14 cellular contexts compared by ENCODE assay signal in the genomic region with DNA sequence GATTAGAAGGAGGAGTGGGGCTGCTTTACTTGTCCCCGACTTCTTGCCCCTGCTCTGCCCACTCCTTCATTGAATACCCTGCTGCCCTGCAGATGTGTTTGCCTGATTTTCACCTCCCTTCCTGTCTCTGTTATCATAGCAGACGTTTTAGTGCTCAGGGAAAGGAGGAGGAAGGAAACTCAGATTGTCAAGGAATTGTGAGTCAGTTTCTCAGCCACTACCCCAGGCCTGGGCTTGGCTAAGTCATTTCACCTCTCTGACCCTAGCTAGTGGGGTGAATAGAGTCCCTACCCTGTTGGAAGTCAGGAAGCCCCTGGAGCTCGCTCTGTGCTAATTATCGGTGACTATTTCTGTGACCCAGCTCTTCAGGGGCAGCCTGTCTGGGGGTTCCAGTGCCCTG.
"Had no signal": no experiment of that assay in that cellular context is flagged by ENCODE, and none has a peak within 500 bp of the region (broad histone marks: within the 10 kb centered on the region; RNA-seq: fewer than 3 reads in every experiment).

No MANE protein-coding gene starts in this region.

- H3K4me3 ChIP-seq: esophagus muscularis mucosa, neural progenitor cell, ovary, thyroid gland had no signal

- H3K9ac ChIP-seq: neural progenitor cell had no signal

- H3K4me2 ChIP-seq: neural progenitor cell had no signal

- H3K27ac Mint-ChIP-seq: activated naive CD4-positive, alpha-beta T cell treated with anti-CD3 and anti-CD28 coated beads, Interleukin-2, amount 50 U/mL, for 24 hours; effector memory CD8-positive, alpha-beta T cell; memory B cell; neural progenitor cell; T-helper 2 cell treated with Interferon-gamma antibody and Interleukin-4, amounts not matched to agents 5 μg/mL and 100 μg/mL, for 36 hours had no signal

- H3K27me3 Mint-ChIP-seq: activated naive CD4-positive, alpha-beta T cell treated with anti-CD3 and anti-CD28 coated beads, Interleukin-2, amount 50 U/mL, for 24 hours; effector memory CD8-positive, alpha-beta T cell; memory B cell had no signal

- H3K27ac ChIP-seq: esophagus muscularis mucosa, neural progenitor cell, ovary, thyroid gland had no signal

- H3K27me3 ChIP-seq: esophagus muscularis mucosa, neural progenitor cell, ovary, thyroid gland had no signal

- H3K4me3 Mint-ChIP-seq: activated naive CD4-positive, alpha-beta T cell treated with anti-CD3 and anti-CD28 coated beads, Interleukin-2, amount 50 U/mL, for 24 hours; effector memory CD8-positive, alpha-beta T cell; memory B cell; neural progenitor cell; T-helper 2 cell treated with Interferon-gamma antibody and Interleukin-4, amounts not matched to agents 5 μg/mL and 100 μg/mL, for 36 hours had no signal

- H3K9me3 Mint-ChIP-seq: activated naive CD4-positive, alpha-beta T cell treated with anti-CD3 and anti-CD28 coated beads, Interleukin-2, amount 50 U/mL, for 24 hours; effector memory CD8-positive, alpha-beta T cell; memory B cell; neural progenitor cell; T-helper 2 cell treated with Interferon-gamma antibody and Interleukin-4, amounts not matched to agents 5 μg/mL and 100 μg/mL, for 36 hours had no signal

- H3K36me3 ChIP-seq: neural progenitor cell, ovary, thyroid gland had no signal

- ATAC-seq: effector memory CD8-positive, alpha-beta T cell had no signal

- H3K9me3 ChIP-seq: esophagus muscularis mucosa, ovary, thyroid gland had no signal

- H2AFZ ChIP-seq: neural progenitor cell had no signal

- DNase-seq: activated CD4-positive, alpha-beta T cell treated with anti-CD3 and anti-CD28 coated beads for 4 hours; activated effector memory CD4-positive, alpha-beta T cell treated with Interleukin-2 at 50 U/mL for 16 hours; activated T-cell treated with anti-CD3 and anti-CD28 coated beads for 4 hours; central memory CD4-positive, alpha-beta T cell; cortex of kidney; effector memory CD8-positive, alpha-beta T cell; foreskin fibroblast; ovary; thyroid gland had no signal
